In the genomic region with DNA sequence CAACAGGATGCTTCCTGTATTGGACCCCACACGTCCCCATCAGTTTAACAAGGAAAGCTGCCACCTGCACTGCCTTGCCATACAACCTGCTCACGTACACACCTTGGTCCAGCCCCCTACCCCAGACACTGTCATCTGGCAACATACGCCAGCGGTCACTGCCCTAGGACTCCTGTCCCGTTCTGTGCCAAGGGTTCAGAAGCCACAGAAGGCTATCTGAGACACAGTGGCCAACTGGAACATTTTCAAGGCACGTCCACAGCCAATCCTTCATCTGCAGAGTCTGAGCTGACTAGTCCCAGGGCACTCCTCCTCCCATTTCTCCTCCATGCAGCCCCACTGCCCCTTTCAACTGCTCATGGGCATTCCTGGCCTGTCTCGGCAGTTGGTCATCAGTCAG, we compare ENCODE assay signal across 3 cellular contexts. TPM values are rescaled to one million over a fixed set of nuclear protein-coding genes. Genes with fewer than 3 reads are reported as not detected.
"Had no signal": no experiment of that assay in that cellular context is flagged by ENCODE, and none has a peak within 500 bp of the region (broad histone marks: within the 10 kb centered on the region; RNA-seq: fewer than 3 reads in every experiment).

No MANE protein-coding gene starts in this region.

RNA-seq across cellular contexts. Expression of a gene that starts 2.6 kb away (rescaled TPM):
- total RNA-seq: LHCN-M2, MCF 10A, NCI-H460 had no signal

RNA-seq across cellular contexts. Expression of a gene that starts 7.9 kb away (rescaled TPM):
- total RNA-seq: LHCN-M2, MCF 10A, NCI-H460 had no signal

RNA-seq across cellular contexts. Expression of a gene that starts 7.9 kb away (rescaled TPM):
- total RNA-seq: LHCN-M2, MCF 10A, NCI-H460 had no signal

RNA-seq across cellular contexts. Expression of a gene that starts 28.0 kb away (rescaled TPM):
- total RNA-seq: LHCN-M2, MCF 10A, NCI-H460 had no signal

RNA-seq across cellular contexts. Expression of a gene that starts 28.1 kb away (rescaled TPM):
- total RNA-seq: LHCN-M2, MCF 10A, NCI-H460 had no signal
